Comparison of ENCODE assay signal across 1 cellular context in the genomic region with DNA sequence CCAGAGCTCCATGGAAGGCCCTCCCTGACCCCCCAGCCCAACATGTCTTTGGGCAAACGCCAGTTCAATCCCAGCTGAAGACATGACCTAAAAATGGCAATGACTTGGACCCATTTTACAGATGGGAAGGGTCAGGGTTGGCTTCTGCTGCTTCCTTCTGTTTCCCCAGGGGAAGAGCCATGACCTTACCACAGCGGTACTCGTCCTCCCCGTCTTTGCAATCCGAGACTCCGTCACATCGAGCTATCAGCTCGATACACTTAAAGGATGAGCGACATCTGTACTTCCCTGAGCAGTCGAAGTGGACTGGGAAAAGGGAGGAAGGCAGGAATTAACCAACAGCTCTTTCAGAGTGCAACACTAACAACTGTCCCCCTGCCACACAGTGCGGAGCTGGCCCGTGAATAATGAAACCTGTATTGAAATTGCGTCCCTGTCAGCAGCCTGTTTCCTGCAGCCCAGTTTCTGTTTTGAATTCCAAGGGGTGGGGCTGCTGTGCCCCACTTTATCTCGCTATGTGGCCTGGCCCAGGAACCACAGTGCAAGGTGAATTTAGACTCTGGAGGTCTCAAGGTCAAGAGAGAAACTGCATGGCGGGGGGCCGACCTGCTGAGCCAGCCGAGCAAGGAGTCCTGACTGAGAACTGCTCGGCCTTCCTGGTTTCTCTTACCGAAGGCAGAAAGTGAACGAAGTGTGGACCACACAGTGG.
TF ChIP-seq lines count a peak whose summit lies in the region.

No MANE protein-coding gene starts in this region.

TF ChIP-seq in HepG2, 621 proteins besides CTCF, POLR2A, EP300 and RAD21 (continues in another document):
- no peak for TF ChIP-seq GTF3A (CRISPR knock-in tag; conservative IDR thresholded peaks at IDR 0.05)
- TF ChIP-seq, protein P1, sequence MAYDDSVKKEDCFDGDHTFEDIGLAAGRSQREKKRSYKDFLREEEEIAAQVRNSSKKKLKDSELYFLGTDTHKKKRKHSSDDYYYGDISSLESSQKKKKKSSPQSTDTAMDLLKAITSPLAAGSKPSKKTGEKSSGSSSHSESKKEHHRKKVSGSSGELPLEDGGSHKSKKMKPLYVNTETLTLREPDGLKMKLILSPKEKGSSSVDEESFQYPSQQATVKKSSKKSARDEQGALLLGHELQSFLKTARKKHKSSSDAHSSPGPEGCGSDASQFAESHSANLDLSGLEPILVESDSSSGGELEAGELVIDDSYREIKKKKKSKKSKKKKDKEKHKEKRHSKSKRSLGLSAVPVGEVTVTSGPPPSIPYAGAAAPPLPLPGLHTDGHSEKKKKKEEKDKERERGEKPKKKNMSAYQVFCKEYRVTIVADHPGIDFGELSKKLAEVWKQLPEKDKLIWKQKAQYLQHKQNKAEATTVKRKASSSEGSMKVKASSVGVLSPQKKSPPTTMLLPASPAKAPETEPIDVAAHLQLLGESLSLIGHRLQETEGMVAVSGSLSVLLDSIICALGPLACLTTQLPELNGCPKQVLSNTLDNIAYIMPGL (CRISPR knock-in tag; IDR thresholded peaks at IDR 0.05; ENCODE audit: borderline replicate concordance in 1 of 2, low read depth in 1 of 2) = 0 out of 4 replicates have a peak, but pooled peaks of 1 of the 2 experiments have one; percentile 7
- peak; percentile 96 for TF ChIP-seq PRPF4 (IDR thresholded peaks at IDR 0.05; ENCODE audit: low read depth, low read length, poor library complexity, severe bottlenecking)
- 0 out of 2 replicates have a peak, but pooled peaks have one; percentile 21 for TF ChIP-seq SP5 (CRISPR knock-in tag; IDR thresholded peaks at IDR 0.05; ENCODE audit: borderline replicate concordance, low read depth)
- TF ChIP-seq CHD4 (IDR thresholded peaks at IDR 0.05; ENCODE audit: borderline replicate concordance, low read length) = peak; percentile 54; the same call in 1 of the 2 replicates
- 0 out of 2 replicates have a peak, but pooled peaks have one; percentile 23 for TF ChIP-seq HNRNPL (IDR thresholded peaks at IDR 0.05; ENCODE audit: low read depth, low read length)
- TF ChIP-seq U2AF1 (optimal IDR thresholded peaks at IDR 0.05; ENCODE audit: low read depth, low read length) = no peak
- TF ChIP-seq, protein P2, sequence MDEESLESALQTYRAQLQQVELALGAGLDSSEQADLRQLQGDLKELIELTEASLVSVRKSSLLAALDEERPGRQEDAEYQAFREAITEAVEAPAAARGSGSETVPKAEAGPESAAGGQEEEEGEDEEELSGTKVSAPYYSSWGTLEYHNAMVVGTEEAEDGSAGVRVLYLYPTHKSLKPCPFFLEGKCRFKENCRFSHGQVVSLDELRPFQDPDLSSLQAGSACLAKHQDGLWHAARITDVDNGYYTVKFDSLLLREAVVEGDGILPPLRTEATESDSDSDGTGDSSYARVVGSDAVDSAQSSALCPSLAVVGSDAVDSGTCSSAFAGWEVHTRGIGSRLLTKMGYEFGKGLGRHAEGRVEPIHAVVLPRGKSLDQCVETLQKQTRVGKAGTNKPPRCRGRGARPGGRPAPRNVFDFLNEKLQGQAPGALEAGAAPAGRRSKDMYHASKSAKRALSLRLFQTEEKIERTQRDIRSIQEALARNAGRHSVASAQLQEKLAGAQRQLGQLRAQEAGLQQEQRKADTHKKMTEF (CRISPR knock-in tag; IDR thresholded peaks at IDR 0.05) = 0 out of 2 replicates have a peak, but pooled peaks have one; percentile 29
- TF ChIP-seq, protein P3, sequence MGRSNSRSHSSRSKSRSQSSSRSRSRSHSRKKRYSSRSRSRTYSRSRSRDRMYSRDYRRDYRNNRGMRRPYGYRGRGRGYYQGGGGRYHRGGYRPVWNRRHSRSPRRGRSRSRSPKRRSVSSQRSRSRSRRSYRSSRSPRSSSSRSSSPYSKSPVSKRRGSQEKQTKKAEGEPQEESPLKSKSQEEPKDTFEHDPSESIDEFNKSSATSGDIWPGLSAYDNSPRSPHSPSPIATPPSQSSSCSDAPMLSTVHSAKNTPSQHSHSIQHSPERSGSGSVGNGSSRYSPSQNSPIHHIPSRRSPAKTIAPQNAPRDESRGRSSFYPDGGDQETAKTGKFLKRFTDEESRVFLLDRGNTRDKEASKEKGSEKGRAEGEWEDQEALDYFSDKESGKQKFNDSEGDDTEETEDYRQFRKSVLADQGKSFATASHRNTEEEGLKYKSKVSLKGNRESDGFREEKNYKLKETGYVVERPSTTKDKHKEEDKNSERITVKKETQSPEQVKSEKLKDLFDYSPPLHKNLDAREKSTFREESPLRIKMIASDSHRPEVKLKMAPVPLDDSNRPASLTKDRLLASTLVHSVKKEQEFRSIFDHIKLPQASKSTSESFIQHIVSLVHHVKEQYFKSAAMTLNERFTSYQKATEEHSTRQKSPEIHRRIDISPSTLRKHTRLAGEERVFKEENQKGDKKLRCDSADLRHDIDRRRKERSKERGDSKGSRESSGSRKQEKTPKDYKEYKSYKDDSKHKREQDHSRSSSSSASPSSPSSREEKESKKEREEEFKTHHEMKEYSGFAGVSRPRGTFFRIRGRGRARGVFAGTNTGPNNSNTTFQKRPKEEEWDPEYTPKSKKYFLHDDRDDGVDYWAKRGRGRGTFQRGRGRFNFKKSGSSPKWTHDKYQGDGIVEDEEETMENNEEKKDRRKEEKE (IDR thresholded peaks at IDR 0.05) = no peak
- TF ChIP-seq ZBTB38 (CRISPR knock-in tag; IDR thresholded peaks at IDR 0.05) = peak; percentile 71
- TF ChIP-seq MYC (CRISPR knock-in tag; IDR thresholded peaks at IDR 0.05; ENCODE audit: borderline replicate concordance) = peak; percentile 36; the same call in 1 of the 2 replicates
- no peak for TF ChIP-seq SP1 (IDR thresholded peaks at IDR 0.05)
- no peak for TF ChIP-seq SP1 (CRISPR knock-in tag; IDR thresholded peaks at IDR 0.05)
- TF ChIP-seq, protein P4, sequence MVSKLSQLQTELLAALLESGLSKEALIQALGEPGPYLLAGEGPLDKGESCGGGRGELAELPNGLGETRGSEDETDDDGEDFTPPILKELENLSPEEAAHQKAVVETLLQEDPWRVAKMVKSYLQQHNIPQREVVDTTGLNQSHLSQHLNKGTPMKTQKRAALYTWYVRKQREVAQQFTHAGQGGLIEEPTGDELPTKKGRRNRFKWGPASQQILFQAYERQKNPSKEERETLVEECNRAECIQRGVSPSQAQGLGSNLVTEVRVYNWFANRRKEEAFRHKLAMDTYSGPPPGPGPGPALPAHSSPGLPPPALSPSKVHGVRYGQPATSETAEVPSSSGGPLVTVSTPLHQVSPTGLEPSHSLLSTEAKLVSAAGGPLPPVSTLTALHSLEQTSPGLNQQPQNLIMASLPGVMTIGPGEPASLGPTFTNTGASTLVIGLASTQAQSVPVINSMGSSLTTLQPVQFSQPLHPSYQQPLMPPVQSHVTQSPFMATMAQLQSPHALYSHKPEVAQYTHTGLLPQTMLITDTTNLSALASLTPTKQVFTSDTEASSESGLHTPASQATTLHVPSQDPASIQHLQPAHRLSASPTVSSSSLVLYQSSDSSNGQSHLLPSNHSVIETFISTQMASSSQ (IDR thresholded peaks at IDR 0.05; ENCODE audit: low read depth) = no peak
- TF ChIP-seq, protein P4 (CRISPR knock-in tag; IDR thresholded peaks at IDR 0.05; ENCODE audit: borderline replicate concordance) = peak; percentile 35; the same call in 1 of the 2 replicates
- peak; percentile 35; the same call in 1 of the 2 replicates for TF ChIP-seq ZFY (CRISPR knock-in tag; IDR thresholded peaks at IDR 0.05)
- TF ChIP-seq, protein P5, sequence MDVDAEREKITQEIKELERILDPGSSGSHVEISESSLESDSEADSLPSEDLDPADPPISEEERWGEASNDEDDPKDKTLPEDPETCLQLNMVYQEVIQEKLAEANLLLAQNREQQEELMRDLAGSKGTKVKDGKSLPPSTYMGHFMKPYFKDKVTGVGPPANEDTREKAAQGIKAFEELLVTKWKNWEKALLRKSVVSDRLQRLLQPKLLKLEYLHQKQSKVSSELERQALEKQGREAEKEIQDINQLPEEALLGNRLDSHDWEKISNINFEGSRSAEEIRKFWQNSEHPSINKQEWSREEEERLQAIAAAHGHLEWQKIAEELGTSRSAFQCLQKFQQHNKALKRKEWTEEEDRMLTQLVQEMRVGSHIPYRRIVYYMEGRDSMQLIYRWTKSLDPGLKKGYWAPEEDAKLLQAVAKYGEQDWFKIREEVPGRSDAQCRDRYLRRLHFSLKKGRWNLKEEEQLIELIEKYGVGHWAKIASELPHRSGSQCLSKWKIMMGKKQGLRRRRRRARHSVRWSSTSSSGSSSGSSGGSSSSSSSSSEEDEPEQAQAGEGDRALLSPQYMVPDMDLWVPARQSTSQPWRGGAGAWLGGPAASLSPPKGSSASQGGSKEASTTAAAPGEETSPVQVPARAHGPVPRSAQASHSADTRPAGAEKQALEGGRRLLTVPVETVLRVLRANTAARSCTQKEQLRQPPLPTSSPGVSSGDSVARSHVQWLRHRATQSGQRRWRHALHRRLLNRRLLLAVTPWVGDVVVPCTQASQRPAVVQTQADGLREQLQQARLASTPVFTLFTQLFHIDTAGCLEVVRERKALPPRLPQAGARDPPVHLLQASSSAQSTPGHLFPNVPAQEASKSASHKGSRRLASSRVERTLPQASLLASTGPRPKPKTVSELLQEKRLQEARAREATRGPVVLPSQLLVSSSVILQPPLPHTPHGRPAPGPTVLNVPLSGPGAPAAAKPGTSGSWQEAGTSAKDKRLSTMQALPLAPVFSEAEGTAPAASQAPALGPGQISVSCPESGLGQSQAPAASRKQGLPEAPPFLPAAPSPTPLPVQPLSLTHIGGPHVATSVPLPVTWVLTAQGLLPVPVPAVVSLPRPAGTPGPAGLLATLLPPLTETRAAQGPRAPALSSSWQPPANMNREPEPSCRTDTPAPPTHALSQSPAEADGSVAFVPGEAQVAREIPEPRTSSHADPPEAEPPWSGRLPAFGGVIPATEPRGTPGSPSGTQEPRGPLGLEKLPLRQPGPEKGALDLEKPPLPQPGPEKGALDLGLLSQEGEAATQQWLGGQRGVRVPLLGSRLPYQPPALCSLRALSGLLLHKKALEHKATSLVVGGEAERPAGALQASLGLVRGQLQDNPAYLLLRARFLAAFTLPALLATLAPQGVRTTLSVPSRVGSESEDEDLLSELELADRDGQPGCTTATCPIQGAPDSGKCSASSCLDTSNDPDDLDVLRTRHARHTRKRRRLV (CRISPR knock-in tag; IDR thresholded peaks at IDR 0.05) = 0 out of 2 replicates have a peak, but pooled peaks have one; percentile 12
- TF ChIP-seq, protein P6, sequence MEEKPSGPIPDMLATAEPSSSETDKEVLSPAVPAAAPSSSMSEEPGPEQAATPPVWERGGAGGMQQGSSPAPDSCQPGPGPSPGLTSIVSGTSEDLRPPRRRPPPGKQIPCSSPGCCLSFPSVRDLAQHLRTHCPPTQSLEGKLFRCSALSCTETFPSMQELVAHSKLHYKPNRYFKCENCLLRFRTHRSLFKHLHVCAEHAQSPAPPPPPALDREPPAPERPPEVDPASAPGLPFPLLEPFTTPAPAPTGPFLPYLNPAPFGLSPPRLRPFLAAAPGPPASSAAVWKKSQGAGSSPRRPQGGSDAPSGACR (CRISPR knock-in tag; IDR thresholded peaks at IDR 0.05) = peak; percentile 74; the same call in 1 of the 2 replicates
- TF ChIP-seq RARA (CRISPR knock-in tag; IDR thresholded peaks at IDR 0.05) = 0 out of 2 replicates have a peak, but pooled peaks have one; percentile 3
- TF ChIP-seq, protein P7, sequence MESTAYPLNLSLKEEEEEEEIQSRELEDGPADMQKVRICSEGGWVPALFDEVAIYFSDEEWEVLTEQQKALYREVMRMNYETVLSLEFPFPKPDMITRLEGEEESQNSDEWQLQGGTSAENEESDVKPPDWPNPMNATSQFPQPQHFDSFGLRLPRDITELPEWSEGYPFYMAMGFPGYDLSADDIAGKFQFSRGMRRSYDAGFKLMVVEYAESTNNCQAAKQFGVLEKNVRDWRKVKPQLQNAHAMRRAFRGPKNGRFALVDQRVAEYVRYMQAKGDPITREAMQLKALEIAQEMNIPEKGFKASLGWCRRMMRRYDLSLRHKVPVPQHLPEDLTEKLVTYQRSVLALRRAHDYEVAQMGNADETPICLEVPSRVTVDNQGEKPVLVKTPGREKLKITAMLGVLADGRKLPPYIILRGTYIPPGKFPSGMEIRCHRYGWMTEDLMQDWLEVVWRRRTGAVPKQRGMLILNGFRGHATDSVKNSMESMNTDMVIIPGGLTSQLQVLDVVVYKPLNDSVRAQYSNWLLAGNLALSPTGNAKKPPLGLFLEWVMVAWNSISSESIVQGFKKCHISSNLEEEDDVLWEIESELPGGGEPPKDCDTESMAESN (CRISPR knock-in tag; conservative IDR thresholded peaks at IDR 0.05) = no peak
- peak; percentile 76; the same call in 1 of the 2 replicates for TF ChIP-seq MAZ (IDR thresholded peaks at IDR 0.05; ENCODE audit: borderline replicate concordance, low read depth, low read length)
- peak; percentile 58; the same call in 1 of the 2 replicates for TF ChIP-seq MAZ (CRISPR knock-in tag; IDR thresholded peaks at IDR 0.05; ENCODE audit: low read depth)
- no peak for TF ChIP-seq ZNF709 (CRISPR knock-in tag; IDR thresholded peaks at IDR 0.05)
- TF ChIP-seq, protein P8, sequence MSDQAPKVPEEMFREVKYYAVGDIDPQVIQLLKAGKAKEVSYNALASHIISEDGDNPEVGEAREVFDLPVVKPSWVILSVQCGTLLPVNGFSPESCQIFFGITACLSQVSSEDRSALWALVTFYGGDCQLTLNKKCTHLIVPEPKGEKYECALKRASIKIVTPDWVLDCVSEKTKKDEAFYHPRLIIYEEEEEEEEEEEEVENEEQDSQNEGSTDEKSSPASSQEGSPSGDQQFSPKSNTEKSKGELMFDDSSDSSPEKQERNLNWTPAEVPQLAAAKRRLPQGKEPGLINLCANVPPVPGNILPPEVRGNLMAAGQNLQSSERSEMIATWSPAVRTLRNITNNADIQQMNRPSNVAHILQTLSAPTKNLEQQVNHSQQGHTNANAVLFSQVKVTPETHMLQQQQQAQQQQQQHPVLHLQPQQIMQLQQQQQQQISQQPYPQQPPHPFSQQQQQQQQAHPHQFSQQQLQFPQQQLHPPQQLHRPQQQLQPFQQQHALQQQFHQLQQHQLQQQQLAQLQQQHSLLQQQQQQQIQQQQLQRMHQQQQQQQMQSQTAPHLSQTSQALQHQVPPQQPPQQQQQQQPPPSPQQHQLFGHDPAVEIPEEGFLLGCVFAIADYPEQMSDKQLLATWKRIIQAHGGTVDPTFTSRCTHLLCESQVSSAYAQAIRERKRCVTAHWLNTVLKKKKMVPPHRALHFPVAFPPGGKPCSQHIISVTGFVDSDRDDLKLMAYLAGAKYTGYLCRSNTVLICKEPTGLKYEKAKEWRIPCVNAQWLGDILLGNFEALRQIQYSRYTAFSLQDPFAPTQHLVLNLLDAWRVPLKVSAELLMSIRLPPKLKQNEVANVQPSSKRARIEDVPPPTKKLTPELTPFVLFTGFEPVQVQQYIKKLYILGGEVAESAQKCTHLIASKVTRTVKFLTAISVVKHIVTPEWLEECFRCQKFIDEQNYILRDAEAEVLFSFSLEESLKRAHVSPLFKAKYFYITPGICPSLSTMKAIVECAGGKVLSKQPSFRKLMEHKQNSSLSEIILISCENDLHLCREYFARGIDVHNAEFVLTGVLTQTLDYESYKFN (CRISPR knock-in tag; conservative IDR thresholded peaks at IDR 0.05) = peak; percentile 48; the same call in 1 of the 2 replicates
- 0 out of 2 replicates have a peak, but pooled peaks have one; percentile 16 for TF ChIP-seq ZNF567 (CRISPR knock-in tag; IDR thresholded peaks at IDR 0.05; ENCODE audit: borderline replicate concordance)
- peak; percentile 1 for TF ChIP-seq XRCC5 (optimal IDR thresholded peaks at IDR 0.05; ENCODE audit: low read length)
